In the genomic region with DNA sequence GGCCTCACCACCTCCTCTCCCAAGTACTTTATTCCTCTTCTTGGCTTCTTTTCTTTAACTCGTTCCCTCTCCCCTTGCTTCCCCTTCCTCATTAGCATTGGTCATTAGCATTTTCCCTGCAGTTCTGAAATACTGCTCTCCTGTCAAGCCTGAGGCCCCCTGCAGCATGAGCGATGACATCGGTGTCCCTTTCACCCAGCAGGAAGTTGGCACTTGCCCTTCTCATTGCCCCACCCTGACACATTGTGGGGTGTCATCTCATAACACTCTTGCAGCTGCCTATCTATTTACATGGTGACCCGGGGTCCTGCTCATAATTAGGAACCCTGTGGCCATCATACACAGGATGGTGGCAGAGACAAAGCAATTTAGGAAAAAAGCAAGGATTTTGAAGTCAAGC, we compare ENCODE assay signal across 1 cellular context.
TF ChIP-seq lines count a peak whose summit lies in the region.

No MANE protein-coding gene starts in this region.

TF ChIP-seq in WTC11, 78 proteins besides CTCF, POLR2A, EP300 and RAD21 (continued from another document):
- TF ChIP-seq, protein P1, sequence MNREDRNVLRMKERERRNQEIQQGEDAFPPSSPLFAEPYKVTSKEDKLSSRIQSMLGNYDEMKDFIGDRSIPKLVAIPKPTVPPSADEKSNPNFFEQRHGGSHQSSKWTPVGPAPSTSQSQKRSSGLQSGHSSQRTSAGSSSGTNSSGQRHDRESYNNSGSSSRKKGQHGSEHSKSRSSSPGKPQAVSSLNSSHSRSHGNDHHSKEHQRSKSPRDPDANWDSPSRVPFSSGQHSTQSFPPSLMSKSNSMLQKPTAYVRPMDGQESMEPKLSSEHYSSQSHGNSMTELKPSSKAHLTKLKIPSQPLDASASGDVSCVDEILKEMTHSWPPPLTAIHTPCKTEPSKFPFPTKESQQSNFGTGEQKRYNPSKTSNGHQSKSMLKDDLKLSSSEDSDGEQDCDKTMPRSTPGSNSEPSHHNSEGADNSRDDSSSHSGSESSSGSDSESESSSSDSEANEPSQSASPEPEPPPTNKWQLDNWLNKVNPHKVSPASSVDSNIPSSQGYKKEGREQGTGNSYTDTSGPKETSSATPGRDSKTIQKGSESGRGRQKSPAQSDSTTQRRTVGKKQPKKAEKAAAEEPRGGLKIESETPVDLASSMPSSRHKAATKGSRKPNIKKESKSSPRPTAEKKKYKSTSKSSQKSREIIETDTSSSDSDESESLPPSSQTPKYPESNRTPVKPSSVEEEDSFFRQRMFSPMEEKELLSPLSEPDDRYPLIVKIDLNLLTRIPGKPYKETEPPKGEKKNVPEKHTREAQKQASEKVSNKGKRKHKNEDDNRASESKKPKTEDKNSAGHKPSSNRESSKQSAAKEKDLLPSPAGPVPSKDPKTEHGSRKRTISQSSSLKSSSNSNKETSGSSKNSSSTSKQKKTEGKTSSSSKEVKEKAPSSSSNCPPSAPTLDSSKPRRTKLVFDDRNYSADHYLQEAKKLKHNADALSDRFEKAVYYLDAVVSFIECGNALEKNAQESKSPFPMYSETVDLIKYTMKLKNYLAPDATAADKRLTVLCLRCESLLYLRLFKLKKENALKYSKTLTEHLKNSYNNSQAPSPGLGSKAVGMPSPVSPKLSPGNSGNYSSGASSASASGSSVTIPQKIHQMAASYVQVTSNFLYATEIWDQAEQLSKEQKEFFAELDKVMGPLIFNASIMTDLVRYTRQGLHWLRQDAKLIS (CRISPR knock-in tag; IDR thresholded peaks at IDR 0.05; ENCODE audit: borderline replicate concordance), result no peak
- TF ChIP-seq CREB1 (CRISPR knock-in tag; IDR thresholded peaks at IDR 0.05) (no peak), MXD4 (CRISPR knock-in tag; IDR thresholded peaks at IDR 0.05; ENCODE audit: borderline replicate concordance) (no peak), TEAD1 (CRISPR knock-in tag; IDR thresholded peaks at IDR 0.05) (no peak), NFE2L1 (CRISPR knock-in tag; IDR thresholded peaks at IDR 0.05) (no peak)
- TF ChIP-seq, protein P2, sequence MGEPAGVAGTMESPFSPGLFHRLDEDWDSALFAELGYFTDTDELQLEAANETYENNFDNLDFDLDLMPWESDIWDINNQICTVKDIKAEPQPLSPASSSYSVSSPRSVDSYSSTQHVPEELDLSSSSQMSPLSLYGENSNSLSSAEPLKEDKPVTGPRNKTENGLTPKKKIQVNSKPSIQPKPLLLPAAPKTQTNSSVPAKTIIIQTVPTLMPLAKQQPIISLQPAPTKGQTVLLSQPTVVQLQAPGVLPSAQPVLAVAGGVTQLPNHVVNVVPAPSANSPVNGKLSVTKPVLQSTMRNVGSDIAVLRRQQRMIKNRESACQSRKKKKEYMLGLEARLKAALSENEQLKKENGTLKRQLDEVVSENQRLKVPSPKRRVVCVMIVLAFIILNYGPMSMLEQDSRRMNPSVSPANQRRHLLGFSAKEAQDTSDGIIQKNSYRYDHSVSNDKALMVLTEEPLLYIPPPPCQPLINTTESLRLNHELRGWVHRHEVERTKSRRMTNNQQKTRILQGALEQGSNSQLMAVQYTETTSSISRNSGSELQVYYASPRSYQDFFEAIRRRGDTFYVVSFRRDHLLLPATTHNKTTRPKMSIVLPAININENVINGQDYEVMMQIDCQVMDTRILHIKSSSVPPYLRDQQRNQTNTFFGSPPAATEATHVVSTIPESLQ (CRISPR knock-in tag; IDR thresholded peaks at IDR 0.05), result no peak
- TF ChIP-seq, protein P3, sequence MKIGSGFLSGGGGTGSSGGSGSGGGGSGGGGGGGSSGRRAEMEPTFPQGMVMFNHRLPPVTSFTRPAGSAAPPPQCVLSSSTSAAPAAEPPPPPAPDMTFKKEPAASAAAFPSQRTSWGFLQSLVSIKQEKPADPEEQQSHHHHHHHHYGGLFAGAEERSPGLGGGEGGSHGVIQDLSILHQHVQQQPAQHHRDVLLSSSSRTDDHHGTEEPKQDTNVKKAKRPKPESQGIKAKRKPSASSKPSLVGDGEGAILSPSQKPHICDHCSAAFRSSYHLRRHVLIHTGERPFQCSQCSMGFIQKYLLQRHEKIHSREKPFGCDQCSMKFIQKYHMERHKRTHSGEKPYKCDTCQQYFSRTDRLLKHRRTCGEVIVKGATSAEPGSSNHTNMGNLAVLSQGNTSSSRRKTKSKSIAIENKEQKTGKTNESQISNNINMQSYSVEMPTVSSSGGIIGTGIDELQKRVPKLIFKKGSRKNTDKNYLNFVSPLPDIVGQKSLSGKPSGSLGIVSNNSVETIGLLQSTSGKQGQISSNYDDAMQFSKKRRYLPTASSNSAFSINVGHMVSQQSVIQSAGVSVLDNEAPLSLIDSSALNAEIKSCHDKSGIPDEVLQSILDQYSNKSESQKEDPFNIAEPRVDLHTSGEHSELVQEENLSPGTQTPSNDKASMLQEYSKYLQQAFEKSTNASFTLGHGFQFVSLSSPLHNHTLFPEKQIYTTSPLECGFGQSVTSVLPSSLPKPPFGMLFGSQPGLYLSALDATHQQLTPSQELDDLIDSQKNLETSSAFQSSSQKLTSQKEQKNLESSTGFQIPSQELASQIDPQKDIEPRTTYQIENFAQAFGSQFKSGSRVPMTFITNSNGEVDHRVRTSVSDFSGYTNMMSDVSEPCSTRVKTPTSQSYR (CRISPR knock-in tag; IDR thresholded peaks at IDR 0.05), result no peak
- TF ChIP-seq, protein P4, sequence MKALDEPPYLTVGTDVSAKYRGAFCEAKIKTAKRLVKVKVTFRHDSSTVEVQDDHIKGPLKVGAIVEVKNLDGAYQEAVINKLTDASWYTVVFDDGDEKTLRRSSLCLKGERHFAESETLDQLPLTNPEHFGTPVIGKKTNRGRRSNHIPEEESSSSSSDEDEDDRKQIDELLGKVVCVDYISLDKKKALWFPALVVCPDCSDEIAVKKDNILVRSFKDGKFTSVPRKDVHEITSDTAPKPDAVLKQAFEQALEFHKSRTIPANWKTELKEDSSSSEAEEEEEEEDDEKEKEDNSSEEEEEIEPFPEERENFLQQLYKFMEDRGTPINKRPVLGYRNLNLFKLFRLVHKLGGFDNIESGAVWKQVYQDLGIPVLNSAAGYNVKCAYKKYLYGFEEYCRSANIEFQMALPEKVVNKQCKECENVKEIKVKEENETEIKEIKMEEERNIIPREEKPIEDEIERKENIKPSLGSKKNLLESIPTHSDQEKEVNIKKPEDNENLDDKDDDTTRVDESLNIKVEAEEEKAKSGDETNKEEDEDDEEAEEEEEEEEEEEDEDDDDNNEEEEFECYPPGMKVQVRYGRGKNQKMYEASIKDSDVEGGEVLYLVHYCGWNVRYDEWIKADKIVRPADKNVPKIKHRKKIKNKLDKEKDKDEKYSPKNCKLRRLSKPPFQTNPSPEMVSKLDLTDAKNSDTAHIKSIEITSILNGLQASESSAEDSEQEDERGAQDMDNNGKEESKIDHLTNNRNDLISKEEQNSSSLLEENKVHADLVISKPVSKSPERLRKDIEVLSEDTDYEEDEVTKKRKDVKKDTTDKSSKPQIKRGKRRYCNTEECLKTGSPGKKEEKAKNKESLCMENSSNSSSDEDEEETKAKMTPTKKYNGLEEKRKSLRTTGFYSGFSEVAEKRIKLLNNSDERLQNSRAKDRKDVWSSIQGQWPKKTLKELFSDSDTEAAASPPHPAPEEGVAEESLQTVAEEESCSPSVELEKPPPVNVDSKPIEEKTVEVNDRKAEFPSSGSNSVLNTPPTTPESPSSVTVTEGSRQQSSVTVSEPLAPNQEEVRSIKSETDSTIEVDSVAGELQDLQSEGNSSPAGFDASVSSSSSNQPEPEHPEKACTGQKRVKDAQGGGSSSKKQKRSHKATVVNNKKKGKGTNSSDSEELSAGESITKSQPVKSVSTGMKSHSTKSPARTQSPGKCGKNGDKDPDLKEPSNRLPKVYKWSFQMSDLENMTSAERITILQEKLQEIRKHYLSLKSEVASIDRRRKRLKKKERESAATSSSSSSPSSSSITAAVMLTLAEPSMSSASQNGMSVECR (CRISPR knock-in tag; IDR thresholded peaks at IDR 0.05; ENCODE audit: borderline replicate concordance), result no peak
